1 cellular context compared by ENCODE assay signal in the genomic region with DNA sequence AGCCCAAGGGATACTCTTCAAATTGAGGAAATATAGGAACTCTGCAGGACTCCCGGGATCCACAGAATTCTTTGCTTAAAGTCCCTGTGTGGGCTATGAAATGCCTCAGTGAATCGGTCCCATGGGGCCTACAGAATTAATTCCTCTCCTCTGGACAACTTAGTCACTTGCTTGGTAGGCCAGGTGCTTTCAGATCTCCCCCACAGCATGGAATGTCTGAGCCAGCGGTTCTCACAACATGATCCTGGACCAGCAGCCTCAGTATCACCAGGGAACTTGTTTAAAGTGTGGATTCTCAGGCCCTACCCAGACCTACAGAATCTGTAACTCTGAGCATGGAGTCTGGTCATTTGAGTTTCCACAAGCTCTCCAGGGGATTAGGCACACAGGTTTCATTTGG.
TF ChIP-seq lines count a peak whose summit lies in the region.

No MANE protein-coding gene starts in this region.

TF ChIP-seq in WTC11, 78 proteins besides CTCF, POLR2A, EP300 and RAD21:
- TF ChIP-seq NFYB (CRISPR knock-in tag; conservative IDR thresholded peaks at IDR 0.05; ENCODE audit: low read depth), result no peak
- TF ChIP-seq ZNF232 (CRISPR knock-in tag; IDR thresholded peaks at IDR 0.05), result no peak
- TF ChIP-seq, protein P1, sequence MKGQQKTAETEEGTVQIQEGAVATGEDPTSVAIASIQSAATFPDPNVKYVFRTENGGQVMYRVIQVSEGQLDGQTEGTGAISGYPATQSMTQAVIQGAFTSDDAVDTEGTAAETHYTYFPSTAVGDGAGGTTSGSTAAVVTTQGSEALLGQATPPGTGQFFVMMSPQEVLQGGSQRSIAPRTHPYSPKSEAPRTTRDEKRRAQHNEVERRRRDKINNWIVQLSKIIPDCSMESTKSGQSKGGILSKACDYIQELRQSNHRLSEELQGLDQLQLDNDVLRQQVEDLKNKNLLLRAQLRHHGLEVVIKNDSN (CRISPR knock-in tag; IDR thresholded peaks at IDR 0.05), result no peak
- no peak for TF ChIP-seq TEAD1 (CRISPR knock-in tag; IDR thresholded peaks at IDR 0.05)
- TF ChIP-seq NR1H2 (CRISPR knock-in tag; IDR thresholded peaks at IDR 0.05), result no peak
- TF ChIP-seq, protein P2, sequence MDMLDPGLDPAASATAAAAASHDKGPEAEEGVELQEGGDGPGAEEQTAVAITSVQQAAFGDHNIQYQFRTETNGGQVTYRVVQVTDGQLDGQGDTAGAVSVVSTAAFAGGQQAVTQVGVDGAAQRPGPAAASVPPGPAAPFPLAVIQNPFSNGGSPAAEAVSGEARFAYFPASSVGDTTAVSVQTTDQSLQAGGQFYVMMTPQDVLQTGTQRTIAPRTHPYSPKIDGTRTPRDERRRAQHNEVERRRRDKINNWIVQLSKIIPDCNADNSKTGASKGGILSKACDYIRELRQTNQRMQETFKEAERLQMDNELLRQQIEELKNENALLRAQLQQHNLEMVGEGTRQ (CRISPR knock-in tag; IDR thresholded peaks at IDR 0.05), result no peak
- no peak for TF ChIP-seq CREB1 (CRISPR knock-in tag; IDR thresholded peaks at IDR 0.05)
- TF ChIP-seq ZNF671 (CRISPR knock-in tag; IDR thresholded peaks at IDR 0.05), result no peak
- no peak for TF ChIP-seq RORB (CRISPR knock-in tag; IDR thresholded peaks at IDR 0.05)
- no peak for TF ChIP-seq AFF4 (CRISPR knock-in tag; IDR thresholded peaks at IDR 0.05; ENCODE audit: borderline replicate concordance)
- no peak for TF ChIP-seq ZNF423 (CRISPR knock-in tag; IDR thresholded peaks at IDR 0.05)
